ENCODE assay signal across 14 cellular contexts in the genomic region with DNA sequence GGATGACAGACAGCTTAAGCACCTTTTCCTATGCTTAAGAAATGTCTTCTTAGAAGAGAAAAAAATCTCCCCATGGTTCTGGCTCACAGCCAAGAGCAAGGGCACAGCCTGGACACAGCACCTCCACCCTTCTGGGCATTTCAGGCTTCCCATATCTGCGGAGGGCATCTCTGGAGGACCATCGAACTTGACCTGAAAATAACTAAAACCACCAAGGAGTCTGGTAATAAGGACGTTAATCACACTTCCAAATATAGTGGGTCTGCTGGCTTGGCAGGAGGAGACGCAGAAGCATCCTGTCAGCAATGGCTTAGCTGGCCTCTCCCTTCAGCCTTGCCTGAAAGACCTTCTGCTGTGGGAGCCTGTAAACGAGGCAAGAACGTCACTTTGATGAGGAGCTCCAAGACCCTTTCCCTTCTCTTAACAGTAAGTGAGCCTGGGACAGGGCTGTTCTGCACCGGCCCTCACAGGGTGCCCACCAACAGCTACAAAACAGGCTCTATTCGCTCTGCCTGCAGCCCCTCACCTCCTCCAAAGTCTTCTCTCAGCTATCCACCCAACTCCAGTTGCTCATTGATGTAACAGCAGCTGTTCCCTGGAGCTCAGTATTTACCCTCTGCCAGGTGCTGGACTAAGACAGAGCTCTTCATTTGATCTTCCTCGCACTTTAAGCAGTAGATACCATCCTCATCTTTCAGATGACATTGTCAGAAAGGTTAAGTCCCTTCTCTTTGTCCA. TPM values are rescaled to one million over a fixed set of nuclear protein-coding genes. Genes with fewer than 3 reads are reported as not detected.
DNase-seq lines count a peak whose midpoint lies in the region; ATAC-seq and TF ChIP-seq lines count a peak whose summit lies in the region.
"Had no signal": no experiment of that assay in that cellular context is flagged by ENCODE, and none has a peak within 500 bp of the region (broad histone marks: within the 10 kb centered on the region; RNA-seq: fewer than 3 reads in every experiment).

No MANE protein-coding gene starts in this region.

- ATAC-seq in Right ventricle myocardium inferior (no peak), left lung (peak; percentile 82), HG03565 (IDR thresholded peaks at IDR 0.05; ENCODE audit: unreplicated experiment) (no peak), GM18517 (IDR thresholded peaks at IDR 0.05; ENCODE audit: unreplicated experiment) (no peak)
- no peak for ATAC-seq in activated T-helper 17 cell treated with anti-CD3 and anti-CD28 coated beads, Interleukin-2, amount 50 U/mL, for 72 hours (replicated peaks)
- ATAC-seq: foreskin keratinocyte had no signal

- no peaks in the 10 kb centered on the region for H3K27me3 Mint-ChIP-seq in activated T-helper 17 cell treated with anti-CD3 and anti-CD28 coated beads, Interleukin-2, amount 50 U/mL, for 72 hours
- H3K27me3 Mint-ChIP-seq: activated naive CD4-positive, alpha-beta T cell treated with anti-CD3 and anti-CD28 coated beads, Interleukin-2, amount 50 U/mL, for 24 hours; type B pancreatic cell had no signal

- H3K27ac Mint-ChIP-seq in activated T-helper 17 cell treated with anti-CD3 and anti-CD28 coated beads, Interleukin-2, amount 50 U/mL, for 72 hours, result peak overlapping the region; percentile 87
- H3K27ac Mint-ChIP-seq: endodermal cell; T-helper 1 cell treated with Interleukin-12 subunit alpha and Interleukin-12 subunit beta and Interleukin-4 antibody, amounts not matched to agents 30 μg/mL and 1 μg/mL, for 36 hours; type B pancreatic cell had no signal

- DNase-seq in cardiac muscle cell (ENCODE audit: low read depth in 1 of 2, low spot score in 1 of 2), result peak in 1 of 2 donors; percentile 74
- DNase-seq in Right ventricle myocardium inferior (ENCODE audit: missing footprints), result no peak
- peak in 1 of 2 donors; percentile 39 for DNase-seq in left lung
- DNase-seq in DMS114 treated with DMSO at 0.1 percent for 48 hours (lab: John Stamatoyannopoulos, UW; ENCODE audit: unreplicated experiment), result no peak
- no peak for DNase-seq in HPDE6-E6E7 (ENCODE audit: extremely low spot score)
- DNase-seq: endodermal cell, foreskin keratinocyte, NCI-H1092 had no signal

- intact Hi-C loops in Right ventricle myocardium inferior (cut with DNase I) (no loop called here), left lung (cut with DNase I) (no loop called here)

- TF ChIP-seq CTCF in cardiac muscle cell (IDR thresholded peaks at IDR 0.05; ENCODE audit: low read depth, low read length) (no peak), left lung (IDR thresholded peaks at IDR 0.05) (no peak)

- H3K36me3 ChIP-seq in cardiac muscle cell (peaks cover 8% of the 10 kb centered on the region), left lung (peaks cover 0 to 31% of the 10 kb centered on the region in 2 donors)

- no peaks in the 10 kb centered on the region for H3K27me3 ChIP-seq in cardiac muscle cell
- H3K27me3 ChIP-seq in left lung, result no peaks in the 10 kb centered on the region
- H3K27me3 ChIP-seq: foreskin keratinocyte had no signal

- no peak overlapping the region for H3K4me3 Mint-ChIP-seq in activated T-helper 17 cell treated with anti-CD3 and anti-CD28 coated beads, Interleukin-2, amount 50 U/mL, for 72 hours
- H3K4me3 Mint-ChIP-seq: activated naive CD4-positive, alpha-beta T cell treated with anti-CD3 and anti-CD28 coated beads, Interleukin-2, amount 50 U/mL, for 24 hours; endodermal cell; T-helper 1 cell treated with Interleukin-12 subunit alpha and Interleukin-12 subunit beta and Interleukin-4 antibody, amounts not matched to agents 30 μg/mL and 1 μg/mL, for 36 hours; type B pancreatic cell had no signal

- H3K27ac ChIP-seq in cardiac muscle cell (peak overlapping the region; percentile 86), left lung (no peak overlapping the region)
- H3K27ac ChIP-seq: foreskin keratinocyte had no signal

- H3K9me3 ChIP-seq in cardiac muscle cell (ENCODE audit: low read depth) (no peaks in the 10 kb centered on the region), left lung (no peaks in the 10 kb centered on the region)

- H3K36me3 Mint-ChIP-seq in activated T-helper 17 cell treated with anti-CD3 and anti-CD28 coated beads, Interleukin-2, amount 50 U/mL, for 72 hours (ENCODE audit: low read depth), result peaks cover 38% of the 10 kb centered on the region

- peaks cover 31% of the 10 kb centered on the region for H3K4me1 Mint-ChIP-seq in activated T-helper 17 cell treated with anti-CD3 and anti-CD28 coated beads, Interleukin-2, amount 50 U/mL, for 72 hours

- no peaks in the 10 kb centered on the region for H3K9me3 Mint-ChIP-seq in activated T-helper 17 cell treated with anti-CD3 and anti-CD28 coated beads, Interleukin-2, amount 50 U/mL, for 72 hours
- H3K9me3 Mint-ChIP-seq: activated naive CD4-positive, alpha-beta T cell treated with anti-CD3 and anti-CD28 coated beads, Interleukin-2, amount 50 U/mL, for 24 hours; endodermal cell; T-helper 1 cell treated with Interleukin-12 subunit alpha and Interleukin-12 subunit beta and Interleukin-4 antibody, amounts not matched to agents 30 μg/mL and 1 μg/mL, for 36 hours; type B pancreatic cell had no signal

- no peak overlapping the region for H3K4me3 ChIP-seq in cardiac muscle cell
- H3K4me3 ChIP-seq in left lung, result no peak overlapping the region

- H3K4me1 ChIP-seq in cardiac muscle cell (ENCODE audit: low read depth) (peaks cover 47% of the 10 kb centered on the region), left lung (peaks cover 10 to 29% of the 10 kb centered on the region in 2 donors)

RNA-seq across cellular contexts. Expression of a gene that starts 13.2 kb away (rescaled TPM):
- total RNA-seq in cardiac muscle cell, result 59.4 and 67.5 TPM in 2 replicates
- polyA plus RNA-seq in cardiac muscle cell, result 60.1 and 71.4 TPM in 2 replicates
- 97.2 TPM for total RNA-seq in Right ventricle myocardium inferior
- 10 to 100 TPM; 32.8 to 53.2 TPM for total RNA-seq in activated T-helper 17 cell treated with anti-CD3 and anti-CD28 coated beads, Interleukin-2, amount 50 U/mL, for 72 hours
- total RNA-seq in left lung, result 10 to 100 TPM; 69.1 to 78.7 TPM

RNA-seq across cellular contexts. Expression of a gene that starts 13.7 kb away (rescaled TPM):
- total RNA-seq in cardiac muscle cell, result 14.2 and 17.3 TPM in 2 replicates
- polyA plus RNA-seq in cardiac muscle cell, result 13.3 and 13.7 TPM in 2 replicates
- total RNA-seq in Right ventricle myocardium inferior, result 29.2 TPM
- 10 to 100 TPM; 65.7 to 89.0 TPM for total RNA-seq in activated T-helper 17 cell treated with anti-CD3 and anti-CD28 coated beads, Interleukin-2, amount 50 U/mL, for 72 hours
- 10 to 100 TPM; 45.4 to 52.5 TPM for total RNA-seq in left lung
